Comparison of ENCODE assay signal across 9 cellular contexts in the genomic region with DNA sequence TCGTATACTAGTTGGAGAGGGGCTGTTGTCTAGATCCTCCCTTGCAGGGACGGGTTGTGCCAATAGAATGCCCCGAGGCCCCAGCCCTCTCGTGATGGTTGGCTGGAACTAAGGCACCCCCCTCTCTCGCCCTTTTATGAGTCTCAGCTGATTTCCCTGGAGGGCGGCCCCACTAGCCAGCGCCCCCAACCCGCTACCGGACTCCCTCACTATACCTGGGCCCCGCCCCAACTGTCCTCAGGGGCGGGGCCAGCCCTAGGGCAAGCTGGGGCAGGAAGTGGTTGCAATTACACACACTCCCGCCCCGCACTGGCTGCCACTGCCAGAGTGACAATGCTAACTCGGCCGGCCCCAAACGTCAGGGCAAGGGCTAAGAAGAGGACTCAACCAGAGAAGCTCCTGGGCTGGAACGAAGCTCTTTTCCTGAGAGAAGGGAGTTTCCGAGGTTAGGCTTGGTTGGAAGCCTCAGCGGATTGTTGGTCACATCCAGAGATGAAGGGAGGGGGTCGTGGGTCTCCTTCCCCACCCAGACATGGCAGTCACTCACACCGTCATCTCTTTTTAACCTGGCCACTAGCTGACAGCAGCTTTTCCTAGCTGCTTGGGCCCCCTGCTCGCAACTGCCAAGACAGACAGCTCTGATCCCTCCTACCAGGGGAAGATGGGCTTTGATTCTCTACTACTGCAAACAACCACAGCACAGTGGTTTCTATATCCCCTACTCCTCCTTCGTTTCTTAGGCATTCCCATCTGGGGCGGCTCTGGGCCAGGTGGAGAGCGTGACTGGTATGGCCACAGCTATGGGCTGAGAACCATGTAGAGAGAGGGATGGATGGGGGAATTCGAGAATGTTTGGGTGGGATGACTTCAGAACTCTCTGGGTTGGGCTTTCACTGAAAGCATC. TPM values are rescaled to one million over a fixed set of nuclear protein-coding genes. Genes with fewer than 3 reads are reported as not detected.
DNase-seq lines count a peak whose midpoint lies in the region; ATAC-seq and TF ChIP-seq lines count a peak whose summit lies in the region.
"Had no signal": no experiment of that assay in that cellular context is flagged by ENCODE, and none has a peak within 500 bp of the region (broad histone marks: within the 10 kb centered on the region; RNA-seq: fewer than 3 reads in every experiment).

No MANE protein-coding gene starts in this region.

- intact Hi-C loops in esophagus squamous epithelium (cut with DNase I) (no loop called here), posterior vena cava (cut with DNase I) (no loop called here)

- no peaks in the 10 kb centered on the region for H3K27me3 Mint-ChIP-seq in activated CD4-positive, alpha-beta T cell treated with anti-CD3 and anti-CD28 coated beads, Interleukin-2, amount 10 ng/mL, durations not matched to agents 7 days and 5 days

- peak overlapping the region; percentile 92 for H3K27ac Mint-ChIP-seq in activated CD4-positive, alpha-beta T cell treated with anti-CD3 and anti-CD28 coated beads, Interleukin-2, amount 10 ng/mL, durations not matched to agents 7 days and 5 days

- ATAC-seq in GM18907 (IDR thresholded peaks at IDR 0.05; ENCODE audit: unreplicated experiment) (peak; percentile 88), HG03045 (IDR thresholded peaks at IDR 0.05; ENCODE audit: unreplicated experiment) (peak; percentile 92)

- H3K27me3 ChIP-seq in esophagus squamous epithelium = no peaks in the 10 kb centered on the region

- peak overlapping the region in 3 of 4 donors; percentile 19 to 52 (median 46) for H3K27ac ChIP-seq in esophagus squamous epithelium
- H3K27ac ChIP-seq: SK-N-MC had no signal

- no peaks in the 10 kb centered on the region for H3K9me3 ChIP-seq in esophagus squamous epithelium

- CTCF ChIA-PET in activated CD4-positive, alpha-beta T cell treated with anti-CD3 and anti-CD28 coated beads, Interleukin-2, amount 10 ng/mL, durations not matched to agents 7 days and 5 days (lab: Charles Lee) = interaction anchor here (0.6 to 2.6 kb wide), 5 partner anchors 9 to 63 kb away, joined by 3 to 14 read pairs (median 3); no protein-coding TSS in a partner anchor

- WGBS in esophagus squamous epithelium, 2 donors = 17 to 39% methylated on average over 1 to 11 of the region's 26 CpGs

- H3K4me1 Mint-ChIP-seq in activated CD4-positive, alpha-beta T cell treated with anti-CD3 and anti-CD28 coated beads, Interleukin-2, amount 10 ng/mL, durations not matched to agents 7 days and 5 days = peaks cover 32% of the 10 kb centered on the region

- H3K36me3 ChIP-seq in esophagus squamous epithelium = no peaks in the 10 kb centered on the region

- peaks cover 0 to 41% (median 0%) of the 10 kb centered on the region in 3 donors for H3K4me1 ChIP-seq in esophagus squamous epithelium

- peak in 1 of 4 donors; percentile 30 for TF ChIP-seq POLR2A in esophagus squamous epithelium (IDR thresholded peaks at IDR 0.05)

- DNase-seq in CD1c-positive myeloid dendritic cell (ENCODE audit: extremely low spot score) (peak; percentile 53), NCI-H2227 treated with DMSO at 0.1 percent for 48 hours (lab: John Stamatoyannopoulos, UW) (peak; percentile 76), esophagus squamous epithelium (lab: John Stamatoyannopoulos, UW) (peak; percentile 20), posterior vena cava (ENCODE audit: low spot score) (peak; percentile 89), SW 1271 (lab: John Stamatoyannopoulos, UW) (no peak)
- peak; percentile 78 for DNase-seq in activated CD4-positive, alpha-beta T cell treated with anti-CD3 and anti-CD28 coated beads, Interleukin-2, amount 10 ng/mL, durations not matched to agents 7 days and 5 days

- POLR2A ChIA-PET in activated CD4-positive, alpha-beta T cell treated with anti-CD3 and anti-CD28 coated beads, Interleukin-2, amount 10 ng/mL, durations not matched to agents 7 days and 5 days (lab: Charles Lee) = interaction anchor here (0.7 kb wide), 1 partner anchor 64 kb away, joined by 4 read pairs; no protein-coding TSS in a partner anchor

- peak overlapping the region in 3 of 4 donors; percentile 21 to 48 (median 25) for H3K4me3 ChIP-seq in esophagus squamous epithelium
- H3K4me3 ChIP-seq: SK-N-MC had no signal

- H3K9me3 Mint-ChIP-seq in activated CD4-positive, alpha-beta T cell treated with anti-CD3 and anti-CD28 coated beads, Interleukin-2, amount 10 ng/mL, durations not matched to agents 7 days and 5 days = no peaks in the 10 kb centered on the region

- no peaks in the 10 kb centered on the region for H3K36me3 Mint-ChIP-seq in activated CD4-positive, alpha-beta T cell treated with anti-CD3 and anti-CD28 coated beads, Interleukin-2, amount 10 ng/mL, durations not matched to agents 7 days and 5 days (ENCODE audit: low read depth)

- H3K4me3 Mint-ChIP-seq in activated CD4-positive, alpha-beta T cell treated with anti-CD3 and anti-CD28 coated beads, Interleukin-2, amount 10 ng/mL, durations not matched to agents 7 days and 5 days = peak overlapping the region; percentile 60

- no peak for TF ChIP-seq CTCF in esophagus squamous epithelium (IDR thresholded peaks at IDR 0.05)

RNA-seq across cellular contexts. Expression of a gene that starts 21.0 kb away (rescaled TPM):
- 1 to 10 TPM; 4.0 to 4.5 TPM for total RNA-seq in activated CD4-positive, alpha-beta T cell treated with anti-CD3 and anti-CD28 coated beads, Interleukin-2, amount 10 ng/mL, durations not matched to agents 7 days and 5 days
- total RNA-seq in esophagus squamous epithelium (1 to 10 TPM; 1.7 to 4.0 (median 2.7) TPM), posterior vena cava (10 to 100 TPM; 14.8 to 17.7 TPM)

RNA-seq across cellular contexts. Expression of a gene that starts 55.5 kb away (rescaled TPM):
- total RNA-seq in activated CD4-positive, alpha-beta T cell treated with anti-CD3 and anti-CD28 coated beads, Interleukin-2, amount 10 ng/mL, durations not matched to agents 7 days and 5 days = 10 to 100 TPM; 26.4 to 28.6 TPM
- total RNA-seq in esophagus squamous epithelium (10 to 100 TPM; 14.4 to 25.2 (median 19.5) TPM), posterior vena cava (10 to 100 TPM; 13.2 to 14.3 TPM)

Comparison
In these comparisons a context has a peak if more than half of its experiments do, and no peak if none do; other contexts are left out.
1. DNase-seq: peak in CD1c-positive myeloid dendritic cell (single experiment), NCI-H2227 treated with DMSO at 0.1 percent for 48 hours (single experiment), activated CD4-positive, alpha-beta T cell treated with anti-CD3 and anti-CD28 coated beads, Interleukin-2, amount 10 ng/mL, durations not matched to agents 7 days and 5 days (single experiment), esophagus squamous epithelium (single experiment) and posterior vena cava (single experiment); none in SW 1271 (0 of 2).